17 cellular contexts compared by ENCODE assay signal in genomic region chr17:77544347-77544746, GRCh38.
"Had no signal": no experiment of that assay in that cellular context is flagged by ENCODE, and none has a peak within 500 bp of the region (broad histone marks: within the 10 kb centered on the region; RNA-seq: fewer than 3 reads in every experiment).

No MANE protein-coding gene starts in this region.

- FAIRE-seq: colon, kidney had no signal

- ATAC-seq: effector memory CD8-positive, alpha-beta T cell; left cardiac atrium; lower lobe of right lung; natural killer cell; stimulated activated effector memory CD8-positive, alpha-beta T cell treated with anti-CD3 and anti-CD28 coated beads, Interleukin-12 subunit alpha, Interleukin-12 subunit beta, amount 100 ng/mL, for 72 hours; stimulated activated naive CD8-positive, alpha-beta T cell treated with anti-CD3 and anti-CD28 coated beads, Interleukin-15, Interleukin-2, amounts not matched to agents 100 U/mL and 50 U/mL, for 24 hours had no signal

- H3K36me3 ChIP-seq: left ventricle myocardium inferior, lower lobe of right lung, suprapubic skin, thyroid gland had no signal

- DNase-seq: effector memory CD8-positive, alpha-beta T cell; erythroblast; foreskin melanocyte; head of caudate nucleus; kidney; left cardiac atrium; left ventricle myocardium inferior; lower lobe of right lung; natural killer cell; stimulated activated CD4-positive, alpha-beta T cell treated with anti-CD3 and anti-CD28 coated beads, Interleukin-4, amount 100 ng/mL, for 1 hour; stimulated activated CD8-positive, alpha-beta memory T cell treated with anti-CD3 and anti-CD28 coated beads, Interleukin-4, amount 100 ng/mL, for 48 hours; stimulated activated naive CD8-positive, alpha-beta T cell treated with anti-CD3 and anti-CD28 coated beads, Interleukin-15, Interleukin-2, amounts not matched to agents 100 U/mL and 50 U/mL, for 24 hours; thyroid gland had no signal

- H2AFZ ChIP-seq: hepatocyte had no signal

- H3K4me2 ChIP-seq: hepatocyte had no signal

- H3K27ac ChIP-seq: hepatocyte, left ventricle myocardium inferior, lower lobe of right lung, suprapubic skin, thyroid gland had no signal

- H3K9me3 ChIP-seq: left ventricle myocardium inferior, lower lobe of right lung, suprapubic skin, thyroid gland had no signal

- H3K79me2 ChIP-seq: hepatocyte had no signal

- H3K4me1 ChIP-seq: lower lobe of right lung had no signal

- H3K27me3 ChIP-seq: hepatocyte, thyroid gland had no signal

- H3K4me3 ChIP-seq: hepatocyte, left ventricle myocardium inferior, lower lobe of right lung, suprapubic skin, thyroid gland had no signal
